8 cellular contexts compared by ENCODE assay signal in the genomic region with DNA sequence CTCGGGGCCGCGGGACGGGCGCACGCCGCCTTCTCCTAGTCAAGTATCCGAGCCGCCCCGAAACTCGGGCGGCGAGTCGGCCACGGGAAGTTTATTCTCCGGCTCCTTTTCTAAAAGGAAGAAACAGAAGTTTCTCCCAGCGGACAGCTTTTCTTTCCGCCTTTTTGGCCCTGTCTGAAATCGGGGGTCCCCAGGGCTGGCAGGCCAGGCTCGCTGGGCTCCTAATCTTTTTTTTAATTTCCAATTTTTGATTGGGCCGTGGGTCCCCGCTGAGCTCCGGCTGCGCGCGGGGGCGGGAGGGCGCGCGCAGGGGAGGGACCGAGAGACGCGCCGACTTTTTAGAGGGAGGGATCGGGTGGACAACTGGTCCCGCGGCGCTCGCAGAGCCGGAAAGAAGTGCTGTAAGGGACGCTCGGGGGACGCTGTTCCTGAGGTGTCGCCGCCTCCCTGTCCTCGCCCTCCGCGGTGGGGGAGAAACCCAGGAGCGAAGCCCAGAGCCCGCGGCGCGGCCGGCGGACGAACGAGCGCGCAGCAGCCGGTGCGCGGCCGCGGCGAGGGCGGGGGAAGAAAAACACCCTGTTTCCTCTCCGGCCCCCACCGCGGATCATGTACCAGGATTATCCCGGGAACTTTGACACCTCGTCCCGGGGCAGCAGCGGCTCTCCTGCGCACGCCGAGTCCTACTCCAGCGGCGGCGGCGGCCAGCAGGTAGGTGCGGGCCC. TPM values are rescaled to one million over a fixed set of nuclear protein-coding genes. Genes with fewer than 3 reads are reported as not detected.
DNase-seq lines count a peak whose midpoint lies in the region; ATAC-seq lines count a peak whose summit lies in the region.

No MANE protein-coding gene starts in this region.

- DNase-seq in CD1c-positive myeloid dendritic cell (ENCODE audit: extremely low spot score) (peak; percentile 72), HT-29 (ENCODE audit: low spot score) (peak; percentile 73), T-helper 9 cell (peak; percentile 38), kidney tubule cell (ENCODE audit: low spot score) (peak; percentile 76)
- peak; percentile 46 for DNase-seq in central memory CD4-positive, alpha-beta T cell
- DNase-seq in stimulated activated CD4-positive, alpha-beta T cell treated with anti-CD3 and anti-CD28 coated beads, Interleukin-2, amount 100 ng/mL, for 48 hours: peak; percentile 41 to 51

- ATAC-seq in HG03571 (IDR thresholded peaks at IDR 0.05; ENCODE audit: unreplicated experiment) (no peak), HG02571 (IDR thresholded peaks at IDR 0.05; ENCODE audit: unreplicated experiment) (no peak)

RNA-seq across cellular contexts. Expression of gene FOSL2, which starts 0.6 kb away (rescaled TPM):
- 51.5 and 61.8 TPM in 2 replicates for total RNA-seq in HT-29 (2014; rRNA removed; shearing (Covaris generic))
